15 cellular contexts compared by ENCODE assay signal in the genomic region with DNA sequence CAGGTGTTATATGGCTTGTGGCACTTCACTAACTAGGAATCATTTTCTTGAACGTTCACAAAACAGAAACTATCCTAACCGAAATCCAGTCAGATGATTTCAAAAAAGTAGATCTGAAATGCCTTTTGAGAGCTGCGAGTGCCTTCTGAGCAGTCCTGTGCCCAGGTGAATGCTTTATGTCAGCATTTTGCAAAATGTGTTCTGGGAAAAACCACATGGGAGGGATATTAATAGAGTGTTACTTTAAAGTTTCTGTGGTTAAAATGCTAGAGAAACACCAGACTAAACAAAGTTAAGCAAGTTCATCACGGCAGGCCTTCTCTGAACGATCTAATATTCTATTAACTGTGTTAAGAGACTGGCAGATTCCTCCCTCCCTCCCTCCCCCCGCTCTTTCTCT. TPM values are rescaled to one million over a fixed set of nuclear protein-coding genes. Genes with fewer than 3 reads are reported as not detected.
DNase-seq lines count a peak whose midpoint lies in the region; ATAC-seq and TF ChIP-seq lines count a peak whose summit lies in the region.
"Had no signal": no experiment of that assay in that cellular context is flagged by ENCODE, and none has a peak within 500 bp of the region (broad histone marks: within the 10 kb centered on the region; RNA-seq: fewer than 3 reads in every experiment).

No MANE protein-coding gene starts in this region.

- TF ChIP-seq CTCF in progenitor cell of endocrine pancreas (IDR thresholded peaks at IDR 0.05; ENCODE audit: unreplicated experiment), result no peak

- peaks cover 42% of the 10 kb centered on the region for H3K4me1 Mint-ChIP-seq in stimulated activated naive CD8-positive, alpha-beta T cell treated with anti-CD3 and anti-CD28 coated beads, Interleukin-15, Interleukin-2, amounts not matched to agents 100 ng/mL and 50 ng/mL, for 24 hours (ENCODE audit: low read depth)
- peaks cover 21% of the 10 kb centered on the region for H3K4me1 Mint-ChIP-seq in T-helper 1 cell treated with Interleukin-12 subunit alpha and Interleukin-12 subunit beta and Interleukin-4 antibody, amounts not matched to agents 30 μg/mL and 1 μg/mL, for 36 hours (ENCODE audit: low read depth)
- peaks cover 16 to 18% of the 10 kb centered on the region in 2 donors for H3K4me1 Mint-ChIP-seq in effector memory CD8-positive, alpha-beta T cell (ENCODE audit: low read depth in 2 of 2)
- peaks cover 3% of the 10 kb centered on the region for H3K4me1 Mint-ChIP-seq in progenitor cell of endocrine pancreas (ENCODE audit: low read depth)

- H3K36me3 Mint-ChIP-seq in stimulated activated naive CD8-positive, alpha-beta T cell treated with anti-CD3 and anti-CD28 coated beads, Interleukin-15, Interleukin-2, amounts not matched to agents 100 ng/mL and 50 ng/mL, for 24 hours (ENCODE audit: low read depth), result no peaks in the 10 kb centered on the region
- H3K36me3 Mint-ChIP-seq in T-helper 1 cell treated with Interleukin-12 subunit alpha and Interleukin-12 subunit beta and Interleukin-4 antibody, amounts not matched to agents 30 μg/mL and 1 μg/mL, for 36 hours (ENCODE audit: low read depth), result no peaks in the 10 kb centered on the region
- H3K36me3 Mint-ChIP-seq in effector memory CD8-positive, alpha-beta T cell (ENCODE audit: insufficient read depth), result no peaks in the 10 kb centered on the region
- no peaks in the 10 kb centered on the region for H3K36me3 Mint-ChIP-seq in progenitor cell of endocrine pancreas (ENCODE audit: insufficient read depth)

- H3K9me3 Mint-ChIP-seq in stimulated activated naive CD8-positive, alpha-beta T cell treated with anti-CD3 and anti-CD28 coated beads, Interleukin-15, Interleukin-2, amounts not matched to agents 100 ng/mL and 50 ng/mL, for 24 hours, result no peaks in the 10 kb centered on the region
- H3K9me3 Mint-ChIP-seq in T-helper 1 cell treated with Interleukin-12 subunit alpha and Interleukin-12 subunit beta and Interleukin-4 antibody, amounts not matched to agents 30 μg/mL and 1 μg/mL, for 36 hours, result peaks cover 4% of the 10 kb centered on the region
- no peaks in the 10 kb centered on the region for H3K9me3 Mint-ChIP-seq in effector memory CD8-positive, alpha-beta T cell
- H3K9me3 Mint-ChIP-seq in progenitor cell of endocrine pancreas (ENCODE audit: low read depth), result no peaks in the 10 kb centered on the region

- no peak for DNase-seq in stimulated activated naive CD8-positive, alpha-beta T cell treated with anti-CD3 and anti-CD28 coated beads, Interleukin-15, Interleukin-2, amounts not matched to agents 100 U/mL and 50 U/mL, for 24 hours
- DNase-seq in effector memory CD8-positive, alpha-beta T cell, result no peak
- DNase-seq in progenitor cell of endocrine pancreas (ENCODE audit: low spot score, unreplicated experiment), result no peak
- no peak for DNase-seq in NCI-H1417 treated with DMSO at 0.1 percent for 48 hours (lab: John Stamatoyannopoulos, UW)
- DNase-seq: heart left ventricle, kidney, mesendoderm, NCI-H1930, NCI-H510A treated with DMSO at 0.1 percent for 48 hours, SJCRH30, testis had no signal

- no peak for ATAC-seq in stimulated activated naive CD8-positive, alpha-beta T cell treated with anti-CD3 and anti-CD28 coated beads, Interleukin-15, Interleukin-2, amounts not matched to agents 100 U/mL and 50 U/mL, for 24 hours
- ATAC-seq in effector memory CD8-positive, alpha-beta T cell (replicated peaks), result no peak
- no peak for ATAC-seq in HG02840 (IDR thresholded peaks at IDR 0.05; ENCODE audit: low FRiP score, unreplicated experiment)
- ATAC-seq: heart left ventricle, sciatic nerve had no signal

- H3K27ac Mint-ChIP-seq in stimulated activated naive CD8-positive, alpha-beta T cell treated with anti-CD3 and anti-CD28 coated beads, Interleukin-15, Interleukin-2, amounts not matched to agents 100 ng/mL and 50 ng/mL, for 24 hours, result peak overlapping the region; percentile 96
- peak overlapping the region; percentile 88 for H3K27ac Mint-ChIP-seq in T-helper 1 cell treated with Interleukin-12 subunit alpha and Interleukin-12 subunit beta and Interleukin-4 antibody, amounts not matched to agents 30 μg/mL and 1 μg/mL, for 36 hours
- H3K27ac Mint-ChIP-seq in effector memory CD8-positive, alpha-beta T cell, result peak overlapping the region; percentile 20 to 99
- no peak overlapping the region for H3K27ac Mint-ChIP-seq in progenitor cell of endocrine pancreas

- H3K4me3 Mint-ChIP-seq in stimulated activated naive CD8-positive, alpha-beta T cell treated with anti-CD3 and anti-CD28 coated beads, Interleukin-15, Interleukin-2, amounts not matched to agents 100 ng/mL and 50 ng/mL, for 24 hours, result peak overlapping the region; percentile 40
- H3K4me3 Mint-ChIP-seq in T-helper 1 cell treated with Interleukin-12 subunit alpha and Interleukin-12 subunit beta and Interleukin-4 antibody, amounts not matched to agents 30 μg/mL and 1 μg/mL, for 36 hours, result peak overlapping the region; percentile 86
- H3K4me3 Mint-ChIP-seq in effector memory CD8-positive, alpha-beta T cell, result peak overlapping the region in 1 of 2 donors; percentile 93
- no peak overlapping the region for H3K4me3 Mint-ChIP-seq in progenitor cell of endocrine pancreas (ENCODE audit: low read depth)

- peaks cover 5% of the 10 kb centered on the region for H3K27me3 Mint-ChIP-seq in stimulated activated naive CD8-positive, alpha-beta T cell treated with anti-CD3 and anti-CD28 coated beads, Interleukin-15, Interleukin-2, amounts not matched to agents 100 ng/mL and 50 ng/mL, for 24 hours
- H3K27me3 Mint-ChIP-seq in T-helper 1 cell treated with Interleukin-12 subunit alpha and Interleukin-12 subunit beta and Interleukin-4 antibody, amounts not matched to agents 30 μg/mL and 1 μg/mL, for 36 hours (ENCODE audit: low read depth), result peaks cover 13% of the 10 kb centered on the region
- no peaks in the 10 kb centered on the region for H3K27me3 Mint-ChIP-seq in effector memory CD8-positive, alpha-beta T cell
- peaks cover 21% of the 10 kb centered on the region for H3K27me3 Mint-ChIP-seq in progenitor cell of endocrine pancreas

RNA-seq across cellular contexts. Expression of a gene that starts 15.8 kb away (rescaled TPM):
- 8.5 and 8.7 TPM in 2 replicates for total RNA-seq in progenitor cell of endocrine pancreas
